ENCODE assay signal across 14 cellular contexts in the genomic region with DNA sequence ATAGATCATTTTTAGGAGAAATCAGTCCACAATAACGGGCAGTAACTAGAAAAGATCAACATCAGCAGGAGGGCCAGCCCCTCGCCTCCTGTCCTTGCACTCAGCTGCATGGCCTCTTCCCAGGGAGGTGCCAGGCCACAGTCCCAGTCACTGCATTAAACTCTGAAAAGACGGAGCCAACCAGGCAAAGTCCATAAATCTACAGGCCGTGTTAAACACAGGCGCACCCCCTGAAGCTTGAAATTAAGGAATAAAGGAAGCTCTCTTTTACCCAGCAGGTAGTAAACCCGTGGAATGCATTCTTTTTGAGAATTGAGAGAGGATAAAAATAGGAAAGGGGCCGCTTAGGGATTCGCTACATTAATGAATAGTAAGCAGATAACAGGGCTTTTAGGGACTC. TPM values are rescaled to one million over a fixed set of nuclear protein-coding genes. Genes with fewer than 3 reads are reported as not detected.
A peak's percentile ranks its signal among the peaks of the same experiment; 100 is the strongest.
DNase-seq lines count a peak whose midpoint lies in the region; ATAC-seq and TF ChIP-seq lines count a peak whose summit lies in the region.
"Had no signal": no experiment of that assay in that cellular context is flagged by ENCODE, and none has a peak within 500 bp of the region (broad histone marks: within the 10 kb centered on the region; RNA-seq: fewer than 3 reads in every experiment).

No MANE protein-coding gene starts in this region.

- H3K27me3 ChIP-seq in adrenal gland: no peaks in the 10 kb centered on the region
- H3K27me3 ChIP-seq in skeletal muscle tissue (ENCODE audit: control insufficient read depth in 3 of 3, insufficient read depth in 3 of 3, low read length in 3 of 3): no peaks in the 10 kb centered on the region
- H3K27me3 ChIP-seq: tibial nerve had no signal

- TF ChIP-seq POLR2A in adrenal gland (IDR thresholded peaks at IDR 0.05): no peak

- peak overlapping the region in 4 of 5 donors; percentile 39 to 96 (median 80) for H3K27ac ChIP-seq in adrenal gland
- peak overlapping the region; percentile 25 for H3K27ac ChIP-seq in skeletal muscle tissue (ENCODE audit: low read depth, low read length)
- H3K27ac ChIP-seq: tibial nerve, VCaP had no signal

- H3K9me3 ChIP-seq in adrenal gland (replicated peaks in 1 of 3): no peaks in the 10 kb centered on the region
- H3K9me3 ChIP-seq in skeletal muscle tissue (ENCODE audit: control insufficient read depth in 3 of 3, low read length in 3 of 3): no peaks in the 10 kb centered on the region
- H3K9me3 ChIP-seq: tibial nerve had no signal

- POLR2A ChIA-PET in HEK293T (lab: Yijun Ruan, JAX): no interaction called here

- TF ChIP-seq CTCF in adrenal gland (IDR thresholded peaks at IDR 0.05): no peak

- peak; percentile 34 for DNase-seq in HEK293T (ENCODE audit: extremely low spot score)
- peak in 2 of 7 donors; percentile 37 to 56 for DNase-seq in adrenal gland
- DNase-seq in islet precursor cell: peak; percentile 57
- no peak for DNase-seq in hypothalamus (lab: John Stamatoyannopoulos, UW)
- DNase-seq in C1 segment of cervical spinal cord (lab: John Stamatoyannopoulos, UW): no peak
- DNase-seq: DMS79, erythroblast, NCI-H1092, NCI-H446 had no signal

- H3K4me3 ChIP-seq in adrenal gland: no peak overlapping the region
- H3K4me3 ChIP-seq in skeletal muscle tissue (ENCODE audit: low read length in 3 of 3): peak overlapping the region in 1 of 3 donors; percentile 45
- H3K4me3 ChIP-seq: tibial nerve had no signal

- intact Hi-C loops in adrenal gland (cut with DNase I): no loop called here

- peak overlapping the region; percentile 42 to 70 (median 54) for H3K9ac ChIP-seq in skeletal muscle tissue (ENCODE audit: low read depth in 1 of 3, low read length in 3 of 3)

- peaks cover 58 to 77% of the 10 kb centered on the region in 2 donors for H3K4me1 ChIP-seq in adrenal gland (replicated peaks in 1 of 2)
- H3K4me1 ChIP-seq in skeletal muscle tissue (ENCODE audit: control insufficient read depth in 3 of 3, insufficient read depth in 3 of 3, low read length in 3 of 3): peaks cover 59 to 79% (median 67%) of the 10 kb centered on the region in 3 donors

- CTCF ChIA-PET in HEK293T (lab: Yijun Ruan, JAX): interaction anchor here (0.6 to 2.5 kb wide), 2 partner anchors 14 to 111 kb away, joined by 7 read pairs; no protein-coding TSS in a partner anchor

- ATAC-seq in HG03175 (IDR thresholded peaks at IDR 0.05; ENCODE audit: unreplicated experiment) (no peak), GM18858 (IDR thresholded peaks at IDR 0.05; ENCODE audit: unreplicated experiment) (no peak)

- 45 to 55% (median 47%) methylated on average over 8 of the region's 8 CpGs for WGBS in adrenal gland, 4 donors

- H3K36me3 ChIP-seq in adrenal gland (replicated peaks in 1 of 2): peaks cover 0 to 3% of the 10 kb centered on the region in 2 donors
- H3K36me3 ChIP-seq in skeletal muscle tissue (ENCODE audit: control insufficient read depth in 3 of 3, insufficient read depth in 3 of 3, low read length in 3 of 3): peaks cover 3 to 9% (median 8%) of the 10 kb centered on the region in 3 donors

TF ChIP-seq in HEK293T, 16 proteins besides CTCF, POLR2A, EP300 and RAD21:
- no peak for TF ChIP-seq FOXM1 (IDR thresholded peaks at IDR 0.05; ENCODE audit: borderline replicate concordance)
- no peak for TF ChIP-seq ZNF384 (IDR thresholded peaks at IDR 0.05)
- peak; percentile 69 for TF ChIP-seq PKNOX1 (IDR thresholded peaks at IDR 0.05)
- peak; percentile 78 for TF ChIP-seq ARNT (IDR thresholded peaks at IDR 0.05)
- no peak for TF ChIP-seq HDGF (IDR thresholded peaks at IDR 0.05; ENCODE audit: borderline replicate concordance)

RNA-seq across cellular contexts. Expression of gene H6PD, which starts 18.4 kb away (rescaled TPM):
- 100 to 1,000 TPM in 2 of 8 donors, 10 to 100 TPM in 6; 65.7 to 116 (median 84.2) TPM for total RNA-seq in adrenal gland
- polyA plus RNA-seq in adrenal gland: 10 to 100 TPM; 20.3 to 28.8 (median 22.7) TPM
- 24.5 TPM for total RNA-seq in skeletal muscle tissue

RNA-seq across cellular contexts. Expression of gene SPSB1, which starts 39.7 kb away (rescaled TPM):
- 10 to 100 TPM in 5 of 8 donors, 1 to 10 TPM in 3; 8.4 to 14.0 (median 10.2) TPM for total RNA-seq in adrenal gland
- polyA plus RNA-seq in adrenal gland: 10 to 100 TPM in 1 of 3 donors, 1 to 10 TPM in 2; 5.1 to 12.9 (median 5.5) TPM
- total RNA-seq in skeletal muscle tissue: 6.3 TPM

Comparison
In these comparisons a context has a peak if more than half of its experiments do, and no peak if none do; other contexts are left out.
1. DNase-seq: peak in HEK293T (single experiment) and islet precursor cell (single experiment); none in hypothalamus (0 of 51) and C1 segment of cervical spinal cord (0 of 14).